ENCODE assay signal across 8 cellular contexts in the genomic region with DNA sequence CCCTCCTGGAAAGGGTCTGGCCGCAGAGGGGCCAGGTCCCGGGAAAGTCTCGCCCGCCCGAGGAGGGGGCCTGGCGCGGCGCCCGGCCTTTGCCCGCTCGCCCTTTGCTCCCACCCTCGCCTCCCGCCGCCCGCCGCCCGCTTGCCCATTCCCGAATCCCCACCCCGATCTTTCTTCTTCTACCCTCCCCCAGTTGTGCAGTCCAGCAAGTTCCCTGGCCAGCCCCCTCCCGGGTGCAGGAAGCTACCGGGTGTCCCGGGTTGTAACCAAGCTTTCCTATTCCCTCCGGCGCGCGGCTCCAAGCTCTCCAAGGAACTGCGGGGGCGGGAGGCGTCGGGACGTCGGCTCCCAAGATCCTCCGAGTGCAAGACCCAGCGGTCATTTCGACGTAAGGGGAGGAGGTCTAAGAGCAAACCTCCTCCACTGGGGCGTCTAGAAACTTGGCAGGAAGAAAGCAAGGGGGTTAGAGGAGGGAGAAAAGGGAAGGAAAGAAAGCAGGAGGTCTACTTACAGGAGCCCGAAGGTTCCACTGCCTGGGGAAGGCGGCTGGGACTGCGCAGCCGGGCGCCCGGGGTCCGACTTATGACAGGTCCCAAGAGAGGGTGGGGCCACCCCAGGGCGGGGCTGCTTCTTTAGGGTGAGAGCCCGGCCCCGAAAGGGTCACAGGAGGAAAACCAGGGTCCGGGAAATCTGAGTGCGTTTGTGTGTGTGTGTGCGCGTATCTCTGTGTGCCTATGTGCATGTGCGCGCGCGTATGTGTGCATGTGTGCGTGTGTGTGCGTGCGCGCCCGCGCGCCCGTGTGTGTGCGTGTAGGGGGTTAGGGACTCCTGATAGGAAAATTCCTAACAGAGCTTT. TPM values are rescaled to one million over a fixed set of nuclear protein-coding genes. Genes with fewer than 3 reads are reported as not detected.
A peak's percentile ranks its signal among the peaks of the same experiment; 100 is the strongest.
DNase-seq lines count a peak whose midpoint lies in the region; ATAC-seq lines count a peak whose summit lies in the region.

TSS of gene PTGR1 (minus strand) at position 556 of the 856 bp plus-strand sequence. CDS start 2,225 bp downstream, outside the sequence.

- DNase-seq in G401 (ENCODE audit: low spot score) (peak; percentile 82), HT1080 (ENCODE audit: low read depth) (peak; percentile 35), T follicular helper cell (ENCODE audit: low read depth) (peak; percentile 1), cerebellum (ENCODE audit: low spot score) (peak; percentile 82), iPS-NIHi7 (ENCODE audit: extremely low spot score) (peak; percentile 87), sciatic nerve (ENCODE audit: low spot score) (peak; percentile 89), NCI-H345 treated with DMSO at 0.1 percent for 48 hours (lab: John Stamatoyannopoulos, UW; ENCODE audit: unreplicated experiment) (no peak)

- in situ Hi-C loops in G401 (cut with HindIII; ENCODE audit: low sequenced_read_pairs) = no loop called here

- ATAC-seq in sciatic nerve (peak; percentile 86), HG02840 (IDR thresholded peaks at IDR 0.05; ENCODE audit: low FRiP score, unreplicated experiment) (no peak)

- intact Hi-C loops in sciatic nerve (cut with DNase I) = no loop called here

RNA-seq across cellular contexts. Expression of gene PTGR1, which starts in this region (rescaled TPM):
- 2.4 and 3.0 TPM in 2 replicates for total RNA-seq in G401 (2014; rRNA removed; shearing (Covaris generic))
- total RNA-seq in HT1080 (2014; rRNA removed; shearing (Covaris generic)) = 3.9 and 6.5 TPM in 2 replicates
- 9.6 and 11.0 TPM in 2 replicates for polyA plus RNA-seq in HT1080 (2015; cell fraction: cytosol; rRNA removed)
- 8.0 and 8.1 TPM in 2 replicates for polyA plus RNA-seq in HT1080 (2015; cell fraction: nucleus; rRNA removed)
- 21.3 TPM for total RNA-seq in cerebellum
- 43.5 TPM for total RNA-seq in sciatic nerve
